ENCODE assay signal across 22 cellular contexts in the genomic region with DNA sequence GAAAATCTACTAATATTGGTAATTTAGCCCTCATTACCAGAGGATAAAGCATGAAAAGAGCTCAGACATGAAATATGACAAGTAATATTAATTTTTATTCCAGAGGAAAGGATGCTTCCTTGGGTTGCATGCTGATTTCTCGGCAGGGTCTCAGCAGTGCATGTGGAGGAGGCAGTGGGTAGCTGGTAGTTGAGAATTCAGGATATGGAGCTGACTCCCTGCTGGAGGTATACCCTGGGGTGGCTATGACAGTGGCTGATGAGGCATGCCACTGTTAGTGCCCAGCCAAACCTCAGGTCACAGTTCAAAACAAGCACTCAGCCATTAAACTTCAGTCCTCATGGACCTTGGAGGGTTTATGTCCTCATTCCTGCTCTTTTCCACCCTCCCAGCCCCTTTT.
"Had no signal": no experiment of that assay in that cellular context is flagged by ENCODE, and none has a peak within 500 bp of the region (broad histone marks: within the 10 kb centered on the region; RNA-seq: fewer than 3 reads in every experiment).

No MANE protein-coding gene starts in this region.

- H3K4me1 ChIP-seq: left lung, testis, upper lobe of left lung had no signal

- DNase-seq: activated CD4-positive, alpha-beta T cell treated with anti-CD3 and anti-CD28 coated beads, Interleukin-2, amount 50 U/mL, for 1 hour; activated CD4-positive, CD25-positive, alpha-beta regulatory T cell treated with anti-CD3 and anti-CD28 coated beads, Interleukin-2, amount 50 U/mL, for 72 hours; activated CD8-positive, alpha-beta memory T cell treated with anti-CD3 and anti-CD28 coated beads, Interleukin-2, amount 50 U/mL, for 4 hours; activated naive CD4-positive, alpha-beta T cell treated with anti-CD3 and anti-CD28 coated beads, Interleukin-2, amount 10 ng/mL, durations not matched to agents 7 days and 5 days; activated naive CD8-positive, alpha-beta T cell treated with anti-CD3 and anti-CD28 coated beads, Interleukin-2, amount 50 U/mL, for 24 hours; activated T-cell treated with anti-CD3 and anti-CD28 coated beads, Interleukin-2, amount 50 U/mL, for 4 hours; anterior cingulate cortex; erythroblast; foreskin melanocyte; hypothalamus; left lung; mammary epithelial cell; nephron progenitor cell; ovary; stimulated activated CD4-positive, alpha-beta T cell treated with anti-CD3 and anti-CD28 coated beads, Interleukin-4, amount 100 ng/mL, for 24 hours; testis; upper lobe of left lung had no signal

- ATAC-seq: activated naive CD8-positive, alpha-beta T cell treated with anti-CD3 and anti-CD28 coated beads, Interleukin-2, amount 50 U/mL, for 24 hours; activated T-cell treated with anti-CD3 and anti-CD28 coated beads, Interleukin-2, amount 50 U/mL, for 4 hours; left lung; sciatic nerve; stimulated activated memory B cell treated with anti-CD40 and anti-IgM and Interleukin-4, amounts not matched to agents 10 μg/mL and 1 μg/mL and 100 μg/mL, for 72 hours had no signal

- H3K4me1 Mint-ChIP-seq: activated naive CD4-positive, alpha-beta T cell treated with anti-CD3 and anti-CD28 coated beads, Interleukin-2, amount 10 ng/mL, durations not matched to agents 7 days and 5 days; activated naive CD8-positive, alpha-beta T cell treated with anti-CD3 and anti-CD28 coated beads, Interleukin-2, amount 50 U/mL, for 24 hours; central memory CD8-positive, alpha-beta T cell; stimulated activated memory B cell treated with anti-CD40 and anti-IgM and Interleukin-4, amounts not matched to agents 10 μg/mL and 1 μg/mL and 100 μg/mL, for 72 hours had no signal

- H3K4me3 ChIP-seq: coronary artery, left lung, ovary, smooth muscle cell, testis, upper lobe of left lung had no signal

- H3K4me2 ChIP-seq: smooth muscle cell had no signal

- H3K9me3 Mint-ChIP-seq: activated naive CD4-positive, alpha-beta T cell treated with anti-CD3 and anti-CD28 coated beads, Interleukin-2, amount 10 ng/mL, durations not matched to agents 7 days and 5 days; activated naive CD8-positive, alpha-beta T cell treated with anti-CD3 and anti-CD28 coated beads, Interleukin-2, amount 50 U/mL, for 24 hours; activated T-cell treated with anti-CD3 and anti-CD28 coated beads, Interleukin-2, amount 50 U/mL, for 4 hours; central memory CD8-positive, alpha-beta T cell; stimulated activated memory B cell treated with anti-CD40 and anti-IgM and Interleukin-4, amounts not matched to agents 10 μg/mL and 1 μg/mL and 100 μg/mL, for 72 hours had no signal

- H3K27ac Mint-ChIP-seq: activated naive CD4-positive, alpha-beta T cell treated with anti-CD3 and anti-CD28 coated beads, Interleukin-2, amount 10 ng/mL, durations not matched to agents 7 days and 5 days; activated naive CD8-positive, alpha-beta T cell treated with anti-CD3 and anti-CD28 coated beads, Interleukin-2, amount 50 U/mL, for 24 hours; nephron progenitor cell; stimulated activated memory B cell treated with anti-CD40 and anti-IgM and Interleukin-4, amounts not matched to agents 10 μg/mL and 1 μg/mL and 100 μg/mL, for 72 hours had no signal

- H3K36me3 ChIP-seq: left lung, ovary, upper lobe of left lung had no signal

- H3K9me3 ChIP-seq: left lung, ovary, testis, upper lobe of left lung had no signal

- H3K4me3 Mint-ChIP-seq: activated naive CD4-positive, alpha-beta T cell treated with anti-CD3 and anti-CD28 coated beads, Interleukin-2, amount 10 ng/mL, durations not matched to agents 7 days and 5 days; activated naive CD8-positive, alpha-beta T cell treated with anti-CD3 and anti-CD28 coated beads, Interleukin-2, amount 50 U/mL, for 24 hours; activated T-cell treated with anti-CD3 and anti-CD28 coated beads, Interleukin-2, amount 50 U/mL, for 4 hours; central memory CD8-positive, alpha-beta T cell; nephron progenitor cell; stimulated activated memory B cell treated with anti-CD40 and anti-IgM and Interleukin-4, amounts not matched to agents 10 μg/mL and 1 μg/mL and 100 μg/mL, for 72 hours had no signal

- H3K27me3 ChIP-seq: ovary, testis, upper lobe of left lung had no signal

- H3K27me3 Mint-ChIP-seq: activated naive CD4-positive, alpha-beta T cell treated with anti-CD3 and anti-CD28 coated beads, Interleukin-2, amount 10 ng/mL, durations not matched to agents 7 days and 5 days; activated naive CD8-positive, alpha-beta T cell treated with anti-CD3 and anti-CD28 coated beads, Interleukin-2, amount 50 U/mL, for 24 hours; central memory CD8-positive, alpha-beta T cell; stimulated activated memory B cell treated with anti-CD40 and anti-IgM and Interleukin-4, amounts not matched to agents 10 μg/mL and 1 μg/mL and 100 μg/mL, for 72 hours had no signal

- H3K27ac ChIP-seq: coronary artery, left lung, ovary, testis, upper lobe of left lung had no signal

- H3K36me3 Mint-ChIP-seq: activated naive CD4-positive, alpha-beta T cell treated with anti-CD3 and anti-CD28 coated beads, Interleukin-2, amount 10 ng/mL, durations not matched to agents 7 days and 5 days; stimulated activated memory B cell treated with anti-CD40 and anti-IgM and Interleukin-4, amounts not matched to agents 10 μg/mL and 1 μg/mL and 100 μg/mL, for 72 hours had no signal
